Comparison of ENCODE assay signal across 8 cellular contexts in genomic region chr18:26549103-26549485, GRCh38. TPM values are rescaled to one million over a fixed set of nuclear protein-coding genes. Genes with fewer than 3 reads are reported as not detected.
DNase-seq lines count a peak whose midpoint lies in the region; ATAC-seq lines count a peak whose summit lies in the region.

No MANE protein-coding gene starts in this region.

- H3K4me3 ChIP-seq in muscle layer of duodenum (ENCODE audit: low read depth in 1 of 2, low read length in 2 of 2), result peak overlapping the region; percentile 63 to 81

- DNase-seq in Daoy (ENCODE audit: low read depth) (peak; percentile 50), UCSD-AML1 (lab: John Stamatoyannopoulos, UW; ENCODE audit: unreplicated experiment) (peak; percentile 48), epithelial cell of prostate (ENCODE audit: low read depth, low spot score) (no peak), NCI-H510A (lab: John Stamatoyannopoulos, UW) (no peak)

- H3K9me3 ChIP-seq in muscle layer of duodenum (ENCODE audit: control insufficient read depth in 1 of 2, low read length in 2 of 2), result no peaks in the 10 kb centered on the region

- ATAC-seq in HG03175 (IDR thresholded peaks at IDR 0.05; ENCODE audit: unreplicated experiment) (peak; percentile 25), GM19328 (IDR thresholded peaks at IDR 0.05; ENCODE audit: unreplicated experiment) (no peak), GM21737 (IDR thresholded peaks at IDR 0.05; ENCODE audit: unreplicated experiment) (no peak)

- H3K27me3 ChIP-seq in muscle layer of duodenum (ENCODE audit: low read depth, low read length), result peaks cover 8% of the 10 kb centered on the region

- H3K4me1 ChIP-seq in muscle layer of duodenum (ENCODE audit: control insufficient read depth in 1 of 2, insufficient read depth in 2 of 2, low read length in 2 of 2), result peaks cover 0 to 28% of the 10 kb centered on the region in 2 donors

- no peaks in the 10 kb centered on the region for H3K36me3 ChIP-seq in muscle layer of duodenum (ENCODE audit: control insufficient read depth in 1 of 2, insufficient read depth in 2 of 2, low read length in 2 of 2)

- H3K27ac ChIP-seq in epithelial cell of prostate, result peak overlapping the region; percentile 94
- no peak overlapping the region for H3K27ac ChIP-seq in muscle layer of duodenum (ENCODE audit: low read length)

RNA-seq across cellular contexts. Expression of gene KCTD1, which starts 0.7 kb away (rescaled TPM):
- 22.3 and 22.6 TPM in 2 replicates for total RNA-seq in Daoy (2014; rRNA removed; shearing (Covaris generic))

Comparison
In these comparisons a context has a peak if more than half of its experiments do, and no peak if none do; other contexts are left out.
1. DNase-seq: peak in Daoy (single experiment) and UCSD-AML1 (single experiment); none in epithelial cell of prostate (single experiment) and NCI-H510A (single experiment).